Comparison of ENCODE assay signal across 28 cellular contexts in the genomic region with DNA sequence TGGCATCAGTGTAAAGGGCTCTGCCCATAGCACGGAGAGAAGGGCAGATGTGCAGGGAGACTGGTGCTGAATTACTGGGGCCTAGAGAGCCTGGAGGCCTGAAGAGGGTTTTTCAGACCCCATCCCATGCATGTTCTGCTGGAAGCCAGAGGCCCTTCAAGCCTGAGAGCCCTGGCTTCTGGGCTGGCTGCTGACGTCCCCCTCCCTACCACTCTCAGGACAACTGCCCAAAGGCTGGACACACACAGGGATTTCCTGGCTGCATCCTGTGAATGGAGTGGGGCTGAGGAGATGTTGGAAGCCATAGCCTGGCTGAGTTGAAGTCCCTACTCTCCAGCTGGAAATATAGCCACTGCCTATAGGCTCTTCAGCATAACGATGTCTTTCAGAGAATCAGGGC. TPM values are rescaled to one million over a fixed set of nuclear protein-coding genes. Genes with fewer than 3 reads are reported as not detected.
DNase-seq lines count a peak whose midpoint lies in the region; ATAC-seq and TF ChIP-seq lines count a peak whose summit lies in the region.
"Had no signal": no experiment of that assay in that cellular context is flagged by ENCODE, and none has a peak within 500 bp of the region (broad histone marks: within the 10 kb centered on the region; RNA-seq: fewer than 3 reads in every experiment).

No MANE protein-coding gene starts in this region.

- H3K27me3 Mint-ChIP-seq in activated CD8-positive, alpha-beta T cell treated with anti-CD3 and anti-CD28 coated beads for 36 hours = no peaks in the 10 kb centered on the region

- POLR2A ChIA-PET in activated CD8-positive, alpha-beta T cell treated with anti-CD3 and anti-CD28 coated beads for 36 hours (lab: Charles Lee) = interaction anchor here (1.6 kb wide), 1 partner anchor 16 kb away, joined by 5 read pairs; a partner anchor contains a TSS

- no peak overlapping the region for H3K27ac Mint-ChIP-seq in activated CD8-positive, alpha-beta T cell treated with anti-CD3 and anti-CD28 coated beads for 36 hours
- H3K27ac Mint-ChIP-seq: CD8-positive, alpha-beta T cell had no signal

- no peak for TF ChIP-seq POLR2A in uterus (IDR thresholded peaks at IDR 0.05)

- no peak overlapping the region for H3K27ac ChIP-seq in RWPE2 (ENCODE audit: poor library complexity, severe bottlenecking)
- H3K27ac ChIP-seq in upper lobe of right lung = no peak overlapping the region
- no peak overlapping the region for H3K27ac ChIP-seq in uterus
- H3K27ac ChIP-seq: A549, PC-9, SJSA1 had no signal

- peaks cover 22% of the 10 kb centered on the region for H3K4me1 Mint-ChIP-seq in activated CD8-positive, alpha-beta T cell treated with anti-CD3 and anti-CD28 coated beads for 36 hours (ENCODE audit: low read depth)

- H3K36me3 Mint-ChIP-seq in activated CD8-positive, alpha-beta T cell treated with anti-CD3 and anti-CD28 coated beads for 36 hours (ENCODE audit: low read depth) = no peaks in the 10 kb centered on the region
- H3K36me3 Mint-ChIP-seq: CD8-positive, alpha-beta T cell had no signal

- TF ChIP-seq CTCF in RWPE2 (IDR thresholded peaks at IDR 0.05; ENCODE audit: poor library complexity, severe bottlenecking) (no peak), upper lobe of right lung (IDR thresholded peaks at IDR 0.05) (no peak), uterus (IDR thresholded peaks at IDR 0.05) (no peak)
- TF ChIP-seq CTCF in activated CD8-positive, alpha-beta T cell treated with anti-CD3 and anti-CD28 coated beads for 36 hours (IDR thresholded peaks at IDR 0.05) = no peak

- DNase-seq in activated effector memory CD4-positive, alpha-beta T cell treated with anti-CD3 and anti-CD28 coated beads, Interleukin-2, amount 50 U/mL, for 16 hours = peak; percentile 36
- DNase-seq in activated effector memory CD4-positive, alpha-beta T cell treated with Interleukin-2 at 50 U/mL for 16 hours = no peak
- DNase-seq in RWPE2 (ENCODE audit: low spot score) (peak; percentile 19), posterior vena cava (ENCODE audit: low spot score) (peak; percentile 36), upper lobe of right lung (peak; percentile 12), uterus (no peak)
- DNase-seq in activated CD8-positive, alpha-beta T cell treated with anti-CD3 and anti-CD28 coated beads for 36 hours = no peak
- DNase-seq: AML-193; C1 segment of cervical spinal cord; Caco-2; CD8-positive, alpha-beta T cell; GDM1; IMR-90; KG1; NCI-H1105 treated with DMSO at 0.1 percent for 48 hours; NCI-H146; NCI-H2029; NCI-H446; NCI-H526; NCI-H82; NK-92 treated with Interleukin-12 subunit alpha and Interleukin-12 subunit beta, amount 100 ng/mL, for 24 hours; PC-9; Right ventricle myocardium superior had no signal

- H3K4me3 ChIP-seq in RWPE2 (ENCODE audit: severe bottlenecking) (no peak overlapping the region), upper lobe of right lung (no peak overlapping the region), uterus (no peak overlapping the region)
- H3K4me3 ChIP-seq: A549, GM12878, MG63, PC-9, SJSA1 had no signal

- intact Hi-C loops in posterior vena cava (cut with DNase I) (no loop called here), upper lobe of right lung (cut with DNase I) (no loop called here), uterus (cut with DNase I; ENCODE audit: low total_unique reads) (no loop called here)
- intact Hi-C loops in activated CD8-positive, alpha-beta T cell treated with anti-CD3 and anti-CD28 coated beads for 36 hours (cut with micrococcal nuclease) = no loop called here

- H3K4me1 ChIP-seq in RWPE2 (ENCODE audit: insufficient read depth, poor library complexity, severe bottlenecking) (no peaks in the 10 kb centered on the region), upper lobe of right lung (peaks cover 1% of the 10 kb centered on the region), uterus (no peaks in the 10 kb centered on the region)
- H3K4me1 ChIP-seq: Caco-2, SJSA1 had no signal

- no peak overlapping the region for H3K4me3 Mint-ChIP-seq in activated CD8-positive, alpha-beta T cell treated with anti-CD3 and anti-CD28 coated beads for 36 hours
- H3K4me3 Mint-ChIP-seq: CD8-positive, alpha-beta T cell had no signal

- H3K9me3 Mint-ChIP-seq in activated CD8-positive, alpha-beta T cell treated with anti-CD3 and anti-CD28 coated beads for 36 hours = no peaks in the 10 kb centered on the region
- H3K9me3 Mint-ChIP-seq: CD8-positive, alpha-beta T cell had no signal

- H3K36me3 ChIP-seq in RWPE2 (ENCODE audit: low read depth) = no peaks in the 10 kb centered on the region
- H3K36me3 ChIP-seq in upper lobe of right lung = no peaks in the 10 kb centered on the region
- H3K36me3 ChIP-seq in uterus = no peaks in the 10 kb centered on the region
- H3K36me3 ChIP-seq: MG63, SJSA1 had no signal

- ATAC-seq in RWPE2 (ENCODE audit: low read depth) (no peak), upper lobe of right lung (no peak), HG02970 (IDR thresholded peaks at IDR 0.05; ENCODE audit: low FRiP score, unreplicated experiment) (no peak)
- ATAC-seq in activated CD8-positive, alpha-beta T cell treated with anti-CD3 and anti-CD28 coated beads for 36 hours = no peak
- ATAC-seq: A549; CD8-positive, alpha-beta T cell; GM12878 had no signal

- CTCF ChIA-PET in activated CD8-positive, alpha-beta T cell treated with anti-CD3 and anti-CD28 coated beads for 36 hours (lab: Charles Lee) = interaction anchor here (1.0 to 7.4 kb wide), 3 partner anchors 18 to 41 kb away, joined by 3 to 193 read pairs (median 4); a partner anchor contains a TSS

- H3K27me3 ChIP-seq in RWPE2 (ENCODE audit: insufficient read depth, poor library complexity, severe bottlenecking) = no peaks in the 10 kb centered on the region
- H3K27me3 ChIP-seq in upper lobe of right lung = no peaks in the 10 kb centered on the region
- H3K27me3 ChIP-seq in uterus = no peaks in the 10 kb centered on the region
- H3K27me3 ChIP-seq: MG63, SJSA1 had no signal

- no peaks in the 10 kb centered on the region for H3K9me3 ChIP-seq in RWPE2 (ENCODE audit: severe bottlenecking)
- H3K9me3 ChIP-seq in upper lobe of right lung = no peaks in the 10 kb centered on the region
- H3K9me3 ChIP-seq in uterus = no peaks in the 10 kb centered on the region
- H3K9me3 ChIP-seq: A549, Caco-2, MG63, SJSA1 had no signal

RNA-seq across cellular contexts. Expression of a gene that starts 16.9 kb away (rescaled TPM):
- total RNA-seq in posterior vena cava (1 to 10 TPM in 1 of 2 donors, under 1 TPM in 1; 0.60 to 2.4 TPM), upper lobe of right lung (2.7 TPM), uterus (1 to 10 TPM in 1 of 4 donors, under 1 TPM in 3; under 0.01 to 1.6 (median 0.46) TPM)
- 1 to 10 TPM; 3.6 to 4.2 TPM for total RNA-seq in activated CD8-positive, alpha-beta T cell treated with anti-CD3 and anti-CD28 coated beads for 36 hours

RNA-seq across cellular contexts. Expression of a gene that starts 40.9 kb away (rescaled TPM):
- 10 to 100 TPM; 21.8 to 32.9 TPM for total RNA-seq in posterior vena cava
- total RNA-seq in upper lobe of right lung = 60.8 TPM
- 10 to 100 TPM; 22.0 to 39.1 (median 29.0) TPM for total RNA-seq in uterus
- total RNA-seq in activated CD8-positive, alpha-beta T cell treated with anti-CD3 and anti-CD28 coated beads for 36 hours = 100 to 1,000 TPM; 204 to 205 TPM

RNA-seq across cellular contexts. Expression of a gene that starts 46.2 kb away (rescaled TPM):
- total RNA-seq in posterior vena cava (10 to 100 TPM in 1 of 2 donors, 1 to 10 TPM in 1; 8.6 to 12.5 TPM), upper lobe of right lung (71.6 TPM), uterus (10 to 100 TPM in 1 of 4 donors, 1 to 10 TPM in 2, not detected in 1; 2.1 to 12.3 (median 5.6) TPM)
- total RNA-seq in activated CD8-positive, alpha-beta T cell treated with anti-CD3 and anti-CD28 coated beads for 36 hours = 100 to 1,000 TPM; 307 to 308 TPM

Comparison
In these comparisons a context has a peak if more than half of its experiments do, and no peak if none do; other contexts are left out.
1. DNase-seq: peak in activated effector memory CD4-positive, alpha-beta T cell treated with anti-CD3 and anti-CD28 coated beads, Interleukin-2, amount 50 U/mL, for 16 hours (single experiment), RWPE2 (single experiment), posterior vena cava (single experiment) and upper lobe of right lung (single experiment); none in activated effector memory CD4-positive, alpha-beta T cell treated with Interleukin-2 at 50 U/mL for 16 hours (single experiment), uterus (0 of 2) and activated CD8-positive, alpha-beta T cell treated with anti-CD3 and anti-CD28 coated beads for 36 hours (single experiment).